7 cellular contexts compared by ENCODE assay signal in genomic region chr19:41595890-41596280, GRCh38. TPM values are rescaled to one million over a fixed set of nuclear protein-coding genes. Genes with fewer than 3 reads are reported as not detected.
"Had no signal": no experiment of that assay in that cellular context is flagged by ENCODE, and none has a peak within 500 bp of the region (broad histone marks: within the 10 kb centered on the region; RNA-seq: fewer than 3 reads in every experiment).

No MANE protein-coding gene starts in this region.

- DNase-seq: Right ventricle myocardium superior, SIG-M5 had no signal

- H3K36me3 ChIP-seq: MG63, SJSA1 had no signal

- H3K4me3 ChIP-seq: MG63, SJSA1, SK-N-MC had no signal

- H3K4me1 ChIP-seq: SJSA1 had no signal

- H3K27ac ChIP-seq: HL-60, SJSA1, SK-N-MC had no signal

- H3K9me3 ChIP-seq: SJSA1 had no signal

RNA-seq across cellular contexts. Expression of gene CEACAM21, which starts 19.9 kb away (rescaled TPM):
- total RNA-seq: IMR-90, SJSA1 had no signal

RNA-seq across cellular contexts. Expression of gene CEACAM4, which starts 31.0 kb away (rescaled TPM):
- total RNA-seq: IMR-90, SJSA1 had no signal
